15 cellular contexts compared by ENCODE assay signal in the genomic region with DNA sequence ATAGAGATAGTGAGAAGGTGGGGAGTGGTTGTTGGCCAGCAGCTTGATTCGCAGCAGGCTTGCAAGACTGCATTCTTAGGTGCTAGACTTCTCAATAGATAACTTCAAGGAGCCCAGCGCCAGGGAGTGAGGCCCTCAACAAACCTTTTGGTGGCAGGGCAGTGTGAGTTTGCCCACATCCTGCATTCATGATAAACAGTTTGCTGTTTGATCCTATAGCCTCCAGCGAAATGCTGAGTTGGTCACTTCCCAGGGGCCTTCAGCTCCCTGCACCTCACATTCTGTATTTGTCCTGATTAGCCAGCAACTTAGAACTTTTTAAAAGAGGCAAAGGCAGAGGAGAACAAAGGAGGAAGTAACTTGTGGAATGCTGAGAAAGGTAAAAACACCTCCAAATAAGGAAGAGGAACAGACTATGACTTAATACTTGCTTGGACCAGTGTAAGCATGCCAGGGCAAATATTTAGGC. TPM values are rescaled to one million over a fixed set of nuclear protein-coding genes. Genes with fewer than 3 reads are reported as not detected.
A peak's percentile ranks its signal among the peaks of the same experiment; 100 is the strongest.
DNase-seq lines count a peak whose midpoint lies in the region; ATAC-seq, FAIRE-seq and TF ChIP-seq lines count a peak whose summit lies in the region.
"Had no signal": no experiment of that assay in that cellular context is flagged by ENCODE, and none has a peak within 500 bp of the region (broad histone marks: within the 10 kb centered on the region; RNA-seq: fewer than 3 reads in every experiment).

No MANE protein-coding gene starts in this region.

- H3K9ac ChIP-seq in iPS-15b (ENCODE audit: low read depth, low read length): peak overlapping the region; percentile 55

- no peak for ATAC-seq in stimulated activated naive B cell treated with anti-CD40 and anti-IgM and Interleukin-4, amounts not matched to agents 10 μg/mL and 1 μg/mL and 100 μg/mL, for 72 hours (replicated peaks)
- no peak for ATAC-seq in activated T-helper 17 cell treated with anti-CD3 and anti-CD28 coated beads, Interleukin-2, amount 50 U/mL, for 72 hours (replicated peaks)
- ATAC-seq: gastroesophageal sphincter had no signal

- H3K4me1 ChIP-seq in SJSA1 (replicated peaks) (peaks cover 21% of the 10 kb centered on the region), iPS-15b (ENCODE audit: control insufficient read depth, insufficient read depth, low read length) (peaks cover 51% of the 10 kb centered on the region)
- H3K4me1 ChIP-seq: adrenal gland, gastroesophageal sphincter, left ventricle myocardium inferior had no signal

- H3K27ac ChIP-seq in SJSA1: peak overlapping the region; percentile 25; the same call in 1 of the 2 replicates
- H3K27ac ChIP-seq: adrenal gland, gastroesophageal sphincter, left ventricle myocardium inferior had no signal

- no peak overlapping the region for H3K4me3 ChIP-seq in SJSA1
- H3K4me3 ChIP-seq in iPS-15b (ENCODE audit: low read depth, low read length): peak overlapping the region; percentile 11
- H3K4me3 ChIP-seq: adrenal gland, gastroesophageal sphincter, left ventricle myocardium inferior had no signal

- H3K4me1 Mint-ChIP-seq in progenitor cell of endocrine pancreas (ENCODE audit: low read depth): peaks cover 28% of the 10 kb centered on the region
- no peaks in the 10 kb centered on the region for H3K4me1 Mint-ChIP-seq in stimulated activated naive B cell treated with anti-CD40 and anti-IgM and Interleukin-4, amounts not matched to agents 10 μg/mL and 1 μg/mL and 100 μg/mL, for 72 hours
- no peaks in the 10 kb centered on the region for H3K4me1 Mint-ChIP-seq in activated T-helper 17 cell treated with anti-CD3 and anti-CD28 coated beads, Interleukin-2, amount 50 U/mL, for 72 hours

- TF ChIP-seq CTCF in progenitor cell of endocrine pancreas (IDR thresholded peaks at IDR 0.05; ENCODE audit: unreplicated experiment): no peak

- peak; percentile 97 for FAIRE-seq in G401.6 (lab: Jason Lieb, UNC)

- H3K27me3 ChIP-seq in SJSA1 (replicated peaks): no peaks in the 10 kb centered on the region
- no peaks in the 10 kb centered on the region for H3K27me3 ChIP-seq in iPS-15b (ENCODE audit: control insufficient read depth, insufficient read depth, low read length)
- H3K27me3 ChIP-seq: adrenal gland had no signal

- no peaks in the 10 kb centered on the region for H3K36me3 ChIP-seq in SJSA1
- no peaks in the 10 kb centered on the region for H3K36me3 ChIP-seq in iPS-15b (ENCODE audit: control insufficient read depth, insufficient read depth, low read length)
- H3K36me3 ChIP-seq: adrenal gland, gastroesophageal sphincter, left ventricle myocardium inferior had no signal

- no peaks in the 10 kb centered on the region for H3K9me3 Mint-ChIP-seq in progenitor cell of endocrine pancreas (ENCODE audit: low read depth)
- H3K9me3 Mint-ChIP-seq in stimulated activated naive B cell treated with anti-CD40 and anti-IgM and Interleukin-4, amounts not matched to agents 10 μg/mL and 1 μg/mL and 100 μg/mL, for 72 hours: no peaks in the 10 kb centered on the region
- H3K9me3 Mint-ChIP-seq in activated T-helper 17 cell treated with anti-CD3 and anti-CD28 coated beads, Interleukin-2, amount 50 U/mL, for 72 hours: no peaks in the 10 kb centered on the region

- DNase-seq in SJSA1 (ENCODE audit: low read depth in 1 of 2, low spot score in 2 of 2) (peak; percentile 34 to 42), progenitor cell of endocrine pancreas (ENCODE audit: low spot score, unreplicated experiment) (no peak), NCI-H2171 (lab: John Stamatoyannopoulos, UW) (no peak), occipital lobe (lab: John Stamatoyannopoulos, UW) (no peak)
- no peak for DNase-seq in stimulated activated naive B cell treated with anti-CD40 and anti-IgM and Interleukin-4, amounts not matched to agents 10 μg/mL and 1 μg/mL and 100 μg/mL, for 72 hours
- DNase-seq: activated CD4-positive, alpha-beta T cell treated with anti-CD3 and anti-CD28 coated beads for 1 hour; activated T-cell treated with anti-CD3 and anti-CD28 coated beads, Interleukin-2, amount 50 U/mL, for 1 hour; adrenal gland; left ventricle myocardium inferior; T-helper 1 cell had no signal

- H3K9me3 ChIP-seq in SJSA1 (replicated peaks) (no peaks in the 10 kb centered on the region), iPS-15b (ENCODE audit: control insufficient read depth, insufficient read depth, low read length) (no peaks in the 10 kb centered on the region)
- H3K9me3 ChIP-seq: adrenal gland, gastroesophageal sphincter, left ventricle myocardium inferior had no signal

- peak overlapping the region; percentile 86 for H3K27ac Mint-ChIP-seq in progenitor cell of endocrine pancreas
- H3K27ac Mint-ChIP-seq in stimulated activated naive B cell treated with anti-CD40 and anti-IgM and Interleukin-4, amounts not matched to agents 10 μg/mL and 1 μg/mL and 100 μg/mL, for 72 hours: no peak overlapping the region
- H3K27ac Mint-ChIP-seq in activated T-helper 17 cell treated with anti-CD3 and anti-CD28 coated beads, Interleukin-2, amount 50 U/mL, for 72 hours: no peak overlapping the region

- H3K4me3 Mint-ChIP-seq in progenitor cell of endocrine pancreas (ENCODE audit: low read depth): peak overlapping the region; percentile 29
- H3K4me3 Mint-ChIP-seq in stimulated activated naive B cell treated with anti-CD40 and anti-IgM and Interleukin-4, amounts not matched to agents 10 μg/mL and 1 μg/mL and 100 μg/mL, for 72 hours: no peak overlapping the region
- H3K4me3 Mint-ChIP-seq in activated T-helper 17 cell treated with anti-CD3 and anti-CD28 coated beads, Interleukin-2, amount 50 U/mL, for 72 hours: no peak overlapping the region

- peaks cover 3% of the 10 kb centered on the region for H3K27me3 Mint-ChIP-seq in progenitor cell of endocrine pancreas
- peaks cover 16 to 30% of the 10 kb centered on the region in 2 donors for H3K27me3 Mint-ChIP-seq in stimulated activated naive B cell treated with anti-CD40 and anti-IgM and Interleukin-4, amounts not matched to agents 10 μg/mL and 1 μg/mL and 100 μg/mL, for 72 hours
- H3K27me3 Mint-ChIP-seq in activated T-helper 17 cell treated with anti-CD3 and anti-CD28 coated beads, Interleukin-2, amount 50 U/mL, for 72 hours: peaks cover 30% of the 10 kb centered on the region

- H3K36me3 Mint-ChIP-seq in progenitor cell of endocrine pancreas (ENCODE audit: insufficient read depth): no peaks in the 10 kb centered on the region
- no peaks in the 10 kb centered on the region for H3K36me3 Mint-ChIP-seq in stimulated activated naive B cell treated with anti-CD40 and anti-IgM and Interleukin-4, amounts not matched to agents 10 μg/mL and 1 μg/mL and 100 μg/mL, for 72 hours
- no peaks in the 10 kb centered on the region for H3K36me3 Mint-ChIP-seq in activated T-helper 17 cell treated with anti-CD3 and anti-CD28 coated beads, Interleukin-2, amount 50 U/mL, for 72 hours (ENCODE audit: low read depth)

RNA-seq across cellular contexts. Expression of a gene that starts 25.1 kb away (rescaled TPM):
- not detected in 2 replicates for total RNA-seq in SJSA1 (2014; rRNA removed; shearing (Covaris generic))
- total RNA-seq in progenitor cell of endocrine pancreas (not detected in 2 replicates), occipital lobe (not detected)
- total RNA-seq in activated T-helper 17 cell treated with anti-CD3 and anti-CD28 coated beads, Interleukin-2, amount 50 U/mL, for 72 hours: not detected
- total RNA-seq: adrenal gland, gastroesophageal sphincter, left ventricle myocardium inferior, urinary bladder had no signal

RNA-seq across cellular contexts. Expression of a gene that starts 35.5 kb away (rescaled TPM):
- total RNA-seq in SJSA1 (2014; rRNA removed; shearing (Covaris generic)): not detected in 2 replicates
- total RNA-seq in progenitor cell of endocrine pancreas: not detected in 2 replicates
- total RNA-seq in activated T-helper 17 cell treated with anti-CD3 and anti-CD28 coated beads, Interleukin-2, amount 50 U/mL, for 72 hours: not detected
- not detected for total RNA-seq in occipital lobe
- total RNA-seq: adrenal gland, gastroesophageal sphincter, left ventricle myocardium inferior, urinary bladder had no signal

RNA-seq across cellular contexts. Expression of a gene that starts 59.3 kb away (rescaled TPM):
- not detected in 2 replicates for total RNA-seq in SJSA1 (2014; rRNA removed; shearing (Covaris generic))
- total RNA-seq in progenitor cell of endocrine pancreas (not detected in 2 replicates), occipital lobe (not detected)
- total RNA-seq in activated T-helper 17 cell treated with anti-CD3 and anti-CD28 coated beads, Interleukin-2, amount 50 U/mL, for 72 hours: not detected
- total RNA-seq: adrenal gland, gastroesophageal sphincter, left ventricle myocardium inferior, urinary bladder had no signal

Comparison
In these comparisons a context has a peak if more than half of its experiments do, and no peak if none do; other contexts are left out.
1. DNase-seq: peak in SJSA1 (2 of 2); none in progenitor cell of endocrine pancreas (single experiment), stimulated activated naive B cell treated with anti-CD40 and anti-IgM and Interleukin-4, amounts not matched to agents 10 μg/mL and 1 μg/mL and 100 μg/mL, for 72 hours (single experiment), NCI-H2171 (single experiment) and occipital lobe (single experiment).